2 cellular contexts compared by ENCODE assay signal in the genomic region with DNA sequence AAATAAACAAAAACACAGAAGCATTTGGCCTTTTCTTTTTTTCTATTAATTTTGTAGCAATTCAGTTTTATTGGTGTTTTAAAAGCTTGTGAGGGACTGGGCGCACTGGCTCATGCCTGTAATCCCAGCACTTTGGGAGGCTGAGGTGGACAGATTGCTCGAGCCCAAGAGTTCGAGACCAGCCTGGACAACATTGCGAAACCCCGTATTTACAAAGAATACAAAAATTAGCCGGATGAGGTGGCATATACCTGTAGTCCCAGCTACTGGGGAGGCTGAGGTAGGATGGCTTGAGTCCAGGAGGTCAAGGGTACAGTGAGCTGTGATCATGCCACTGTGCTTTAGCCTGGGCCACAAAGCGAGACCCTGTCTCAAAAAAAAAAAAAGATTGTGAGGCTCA.
TF ChIP-seq lines count a peak whose summit lies in the region.

No MANE protein-coding gene starts in this region.

TF ChIP-seq in HepG2, 621 proteins besides CTCF, POLR2A, EP300 and RAD21:
- TF ChIP-seq DBP (CRISPR knock-in tag; IDR thresholded peaks at IDR 0.05; ENCODE audit: not compliant biosample characterization) (no peak), CEBPB (IDR thresholded peaks at IDR 0.05; ENCODE audit: borderline replicate concordance, low read depth, low read length) (peak; percentile 80), SALL1 (CRISPR knock-in tag; IDR thresholded peaks at IDR 0.05) (0 out of 2 replicates have a peak, but pooled peaks have one; percentile 20), FOXO1 (CRISPR knock-in tag; IDR thresholded peaks at IDR 0.05) (no peak), IKZF5 (CRISPR knock-in tag; IDR thresholded peaks at IDR 0.05) (no peak), CEBPZ (IDR thresholded peaks at IDR 0.05; ENCODE audit: low read length) (no peak), FOXA1 (IDR thresholded peaks at IDR 0.05) (no peak), FOXA1 (CRISPR knock-in tag; IDR thresholded peaks at IDR 0.05) (0 out of 2 replicates have a peak, but pooled peaks have one; percentile 20), CEBPG (CRISPR knock-in tag; IDR thresholded peaks at IDR 0.05) (peak; percentile 61), HNF4A (CRISPR knock-in tag; IDR thresholded peaks at IDR 0.05) (0 out of 2 replicates have a peak, but pooled peaks have one; percentile 7), TCF7 (IDR thresholded peaks at IDR 0.05; ENCODE audit: low read depth) (no peak), HDAC2 (CRISPR knock-in tag; IDR thresholded peaks at IDR 0.05) (no peak), NPAS2 (CRISPR knock-in tag; IDR thresholded peaks at IDR 0.05; ENCODE audit: borderline replicate concordance) (no peak), ATRX (CRISPR knock-in tag; IDR thresholded peaks at IDR 0.05; ENCODE audit: borderline replicate concordance) (no peak)
- TF ChIP-seq, protein P1, sequence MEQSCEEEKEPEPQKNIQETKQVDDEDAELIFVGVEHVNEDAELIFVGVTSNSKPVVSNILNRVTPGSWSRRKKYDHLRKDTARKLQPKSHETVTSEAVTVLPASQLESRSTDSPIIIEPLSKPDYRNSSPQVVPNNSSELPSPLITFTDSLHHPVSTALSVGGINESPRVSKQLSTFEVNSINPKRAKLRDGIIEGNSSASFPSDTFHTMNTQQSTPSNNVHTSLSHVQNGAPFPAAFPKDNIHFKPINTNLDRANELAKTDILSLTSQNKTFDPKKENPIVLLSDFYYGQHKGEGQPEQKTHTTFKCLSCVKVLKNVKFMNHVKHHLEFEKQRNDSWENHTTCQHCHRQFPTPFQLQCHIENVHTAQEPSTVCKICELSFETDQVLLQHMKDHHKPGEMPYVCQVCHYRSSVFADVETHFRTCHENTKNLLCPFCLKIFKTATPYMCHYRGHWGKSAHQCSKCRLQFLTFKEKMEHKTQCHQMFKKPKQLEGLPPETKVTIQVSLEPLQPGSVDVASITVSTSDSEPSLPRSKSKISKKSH (CRISPR knock-in tag; IDR thresholded peaks at IDR 0.05; ENCODE audit: borderline replicate concordance) = no peak
- TF ChIP-seq, protein P2, sequence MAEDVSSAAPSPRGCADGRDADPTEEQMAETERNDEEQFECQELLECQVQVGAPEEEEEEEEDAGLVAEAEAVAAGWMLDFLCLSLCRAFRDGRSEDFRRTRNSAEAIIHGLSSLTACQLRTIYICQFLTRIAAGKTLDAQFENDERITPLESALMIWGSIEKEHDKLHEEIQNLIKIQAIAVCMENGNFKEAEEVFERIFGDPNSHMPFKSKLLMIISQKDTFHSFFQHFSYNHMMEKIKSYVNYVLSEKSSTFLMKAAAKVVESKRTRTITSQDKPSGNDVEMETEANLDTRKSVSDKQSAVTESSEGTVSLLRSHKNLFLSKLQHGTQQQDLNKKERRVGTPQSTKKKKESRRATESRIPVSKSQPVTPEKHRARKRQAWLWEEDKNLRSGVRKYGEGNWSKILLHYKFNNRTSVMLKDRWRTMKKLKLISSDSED (CRISPR knock-in tag; IDR thresholded peaks at IDR 0.05) = no peak
- TF ChIP-seq, protein P3, sequence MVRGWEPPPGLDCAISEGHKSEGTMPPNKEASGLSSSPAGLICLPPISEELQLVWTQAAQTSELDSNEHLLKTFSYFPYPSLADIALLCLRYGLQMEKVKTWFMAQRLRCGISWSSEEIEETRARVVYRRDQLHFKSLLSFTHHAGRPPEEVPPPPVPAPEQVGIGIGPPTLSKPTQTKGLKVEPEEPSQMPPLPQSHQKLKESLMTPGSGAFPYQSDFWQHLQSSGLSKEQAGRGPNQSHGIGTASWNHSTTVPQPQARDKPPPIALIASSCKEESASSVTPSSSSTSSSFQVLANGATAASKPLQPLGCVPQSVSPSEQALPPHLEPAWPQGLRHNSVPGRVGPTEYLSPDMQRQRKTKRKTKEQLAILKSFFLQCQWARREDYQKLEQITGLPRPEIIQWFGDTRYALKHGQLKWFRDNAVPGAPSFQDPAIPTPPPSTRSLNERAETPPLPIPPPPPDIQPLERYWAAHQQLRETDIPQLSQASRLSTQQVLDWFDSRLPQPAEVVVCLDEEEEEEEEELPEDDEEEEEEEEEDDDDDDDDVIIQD (CRISPR knock-in tag; IDR thresholded peaks at IDR 0.05; ENCODE audit: low read depth) = 0 out of 2 replicates have a peak, but pooled peaks have one; percentile 14

TF ChIP-seq in endothelial cell of umbilical vein, 7 proteins besides CTCF, POLR2A, EP300 and RAD21:
- TF ChIP-seq FOS (IDR thresholded peaks at IDR 0.05; ENCODE audit: borderline replicate concordance, insufficient read depth, low read length) (no peak), JUN (IDR thresholded peaks at IDR 0.05; ENCODE audit: borderline replicate concordance, insufficient read depth, insufficient read length, low read depth) (no peak), GATA2 (IDR thresholded peaks at IDR 0.05; ENCODE audit: insufficient read depth, insufficient read length, low read depth, low read length) (no peak), EZH2 (IDR thresholded peaks at IDR 0.05; ENCODE audit: borderline replicate concordance, low read depth, low read length, severe bottlenecking) (no peak)
